Comparison of ENCODE assay signal across 1 cellular context in the genomic region with DNA sequence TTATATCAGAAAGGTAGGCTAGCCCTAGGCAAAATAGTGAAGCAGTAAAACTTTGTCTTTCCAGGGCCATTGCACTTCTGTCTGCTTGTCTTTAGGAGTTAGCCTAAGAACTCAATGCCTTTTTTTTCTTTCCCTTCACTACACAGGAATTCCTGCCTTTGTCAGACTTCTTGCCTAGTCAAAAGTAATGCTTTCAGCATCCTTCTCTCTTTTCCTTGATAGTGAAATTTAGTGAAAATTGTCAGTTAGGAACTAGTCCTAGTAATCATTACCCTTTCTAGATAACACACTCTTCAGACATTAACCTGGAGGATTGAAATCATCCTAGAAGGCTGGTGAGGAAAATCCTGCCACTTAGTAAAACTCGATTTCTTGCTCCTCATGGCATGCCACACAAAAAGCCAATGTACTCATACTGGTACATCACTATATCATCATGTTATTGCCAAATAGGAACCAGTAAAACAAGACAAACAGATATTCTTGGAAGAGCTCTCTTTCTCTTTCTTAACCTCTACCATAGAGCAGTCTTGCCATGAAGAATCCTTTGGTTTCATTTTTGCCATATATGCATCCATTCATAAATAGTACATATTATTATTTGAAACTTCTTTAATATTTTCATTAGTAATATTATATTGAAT.
TF ChIP-seq lines count a peak whose summit lies in the region.

No MANE protein-coding gene starts in this region.

TF ChIP-seq in WTC11, 78 proteins besides CTCF, POLR2A, EP300 and RAD21 (continued from another document):
- TF ChIP-seq, protein P1, sequence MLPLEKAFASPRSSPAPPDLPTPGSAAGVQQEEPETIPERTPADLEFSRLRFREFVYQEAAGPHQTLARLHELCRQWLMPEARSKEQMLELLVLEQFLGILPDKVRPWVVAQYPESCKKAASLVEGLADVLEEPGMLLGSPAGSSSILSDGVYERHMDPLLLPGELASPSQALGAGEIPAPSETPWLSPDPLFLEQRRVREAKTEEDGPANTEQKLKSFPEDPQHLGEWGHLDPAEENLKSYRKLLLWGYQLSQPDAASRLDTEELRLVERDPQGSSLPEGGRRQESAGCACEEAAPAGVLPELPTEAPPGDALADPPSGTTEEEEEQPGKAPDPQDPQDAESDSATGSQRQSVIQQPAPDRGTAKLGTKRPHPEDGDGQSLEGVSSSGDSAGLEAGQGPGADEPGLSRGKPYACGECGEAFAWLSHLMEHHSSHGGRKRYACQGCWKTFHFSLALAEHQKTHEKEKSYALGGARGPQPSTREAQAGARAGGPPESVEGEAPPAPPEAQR (CRISPR knock-in tag; IDR thresholded peaks at IDR 0.05) = no peak
- TF ChIP-seq, protein P2, sequence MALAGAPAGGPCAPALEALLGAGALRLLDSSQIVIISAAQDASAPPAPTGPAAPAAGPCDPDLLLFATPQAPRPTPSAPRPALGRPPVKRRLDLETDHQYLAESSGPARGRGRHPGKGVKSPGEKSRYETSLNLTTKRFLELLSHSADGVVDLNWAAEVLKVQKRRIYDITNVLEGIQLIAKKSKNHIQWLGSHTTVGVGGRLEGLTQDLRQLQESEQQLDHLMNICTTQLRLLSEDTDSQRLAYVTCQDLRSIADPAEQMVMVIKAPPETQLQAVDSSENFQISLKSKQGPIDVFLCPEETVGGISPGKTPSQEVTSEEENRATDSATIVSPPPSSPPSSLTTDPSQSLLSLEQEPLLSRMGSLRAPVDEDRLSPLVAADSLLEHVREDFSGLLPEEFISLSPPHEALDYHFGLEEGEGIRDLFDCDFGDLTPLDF (CRISPR knock-in tag; IDR thresholded peaks at IDR 0.05) = no peak
- TF ChIP-seq, protein P3, sequence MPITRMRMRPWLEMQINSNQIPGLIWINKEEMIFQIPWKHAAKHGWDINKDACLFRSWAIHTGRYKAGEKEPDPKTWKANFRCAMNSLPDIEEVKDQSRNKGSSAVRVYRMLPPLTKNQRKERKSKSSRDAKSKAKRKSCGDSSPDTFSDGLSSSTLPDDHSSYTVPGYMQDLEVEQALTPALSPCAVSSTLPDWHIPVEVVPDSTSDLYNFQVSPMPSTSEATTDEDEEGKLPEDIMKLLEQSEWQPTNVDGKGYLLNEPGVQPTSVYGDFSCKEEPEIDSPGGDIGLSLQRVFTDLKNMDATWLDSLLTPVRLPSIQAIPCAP (CRISPR knock-in tag; IDR thresholded peaks at IDR 0.05) = no peak
- TF ChIP-seq, protein P4, sequence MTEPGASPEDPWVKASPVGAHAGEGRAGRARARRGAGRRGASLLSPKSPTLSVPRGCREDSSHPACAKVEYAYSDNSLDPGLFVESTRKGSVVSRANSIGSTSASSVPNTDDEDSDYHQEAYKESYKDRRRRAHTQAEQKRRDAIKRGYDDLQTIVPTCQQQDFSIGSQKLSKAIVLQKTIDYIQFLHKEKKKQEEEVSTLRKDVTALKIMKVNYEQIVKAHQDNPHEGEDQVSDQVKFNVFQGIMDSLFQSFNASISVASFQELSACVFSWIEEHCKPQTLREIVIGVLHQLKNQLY (CRISPR knock-in tag; IDR thresholded peaks at IDR 0.05) = no peak
- TF ChIP-seq, protein P5, sequence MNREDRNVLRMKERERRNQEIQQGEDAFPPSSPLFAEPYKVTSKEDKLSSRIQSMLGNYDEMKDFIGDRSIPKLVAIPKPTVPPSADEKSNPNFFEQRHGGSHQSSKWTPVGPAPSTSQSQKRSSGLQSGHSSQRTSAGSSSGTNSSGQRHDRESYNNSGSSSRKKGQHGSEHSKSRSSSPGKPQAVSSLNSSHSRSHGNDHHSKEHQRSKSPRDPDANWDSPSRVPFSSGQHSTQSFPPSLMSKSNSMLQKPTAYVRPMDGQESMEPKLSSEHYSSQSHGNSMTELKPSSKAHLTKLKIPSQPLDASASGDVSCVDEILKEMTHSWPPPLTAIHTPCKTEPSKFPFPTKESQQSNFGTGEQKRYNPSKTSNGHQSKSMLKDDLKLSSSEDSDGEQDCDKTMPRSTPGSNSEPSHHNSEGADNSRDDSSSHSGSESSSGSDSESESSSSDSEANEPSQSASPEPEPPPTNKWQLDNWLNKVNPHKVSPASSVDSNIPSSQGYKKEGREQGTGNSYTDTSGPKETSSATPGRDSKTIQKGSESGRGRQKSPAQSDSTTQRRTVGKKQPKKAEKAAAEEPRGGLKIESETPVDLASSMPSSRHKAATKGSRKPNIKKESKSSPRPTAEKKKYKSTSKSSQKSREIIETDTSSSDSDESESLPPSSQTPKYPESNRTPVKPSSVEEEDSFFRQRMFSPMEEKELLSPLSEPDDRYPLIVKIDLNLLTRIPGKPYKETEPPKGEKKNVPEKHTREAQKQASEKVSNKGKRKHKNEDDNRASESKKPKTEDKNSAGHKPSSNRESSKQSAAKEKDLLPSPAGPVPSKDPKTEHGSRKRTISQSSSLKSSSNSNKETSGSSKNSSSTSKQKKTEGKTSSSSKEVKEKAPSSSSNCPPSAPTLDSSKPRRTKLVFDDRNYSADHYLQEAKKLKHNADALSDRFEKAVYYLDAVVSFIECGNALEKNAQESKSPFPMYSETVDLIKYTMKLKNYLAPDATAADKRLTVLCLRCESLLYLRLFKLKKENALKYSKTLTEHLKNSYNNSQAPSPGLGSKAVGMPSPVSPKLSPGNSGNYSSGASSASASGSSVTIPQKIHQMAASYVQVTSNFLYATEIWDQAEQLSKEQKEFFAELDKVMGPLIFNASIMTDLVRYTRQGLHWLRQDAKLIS (CRISPR knock-in tag; IDR thresholded peaks at IDR 0.05; ENCODE audit: borderline replicate concordance) = no peak
